7 cellular contexts compared by ENCODE assay signal in genomic region chr11:118928870-118929495, GRCh38. TPM values are rescaled to one million over a fixed set of nuclear protein-coding genes. Genes with fewer than 3 reads are reported as not detected.
DNase-seq lines count a peak whose midpoint lies in the region; ATAC-seq and TF ChIP-seq lines count a peak whose summit lies in the region.

No MANE protein-coding gene starts in this region.

- CTCF ChIA-PET in SK-N-SH (lab: Yijun Ruan, JAX), result interaction anchor here (0.5 to 13.4 kb wide), 20 partner anchors 9 to 266 kb away, joined by 3 to 186 read pairs (median 4); partner anchors contain the start of genes DDX6 and UPK2

- no peaks in the 10 kb centered on the region for H3K36me3 ChIP-seq in SK-N-SH (replicated peaks in 1 of 2; ENCODE audit: control insufficient read depth in 1 of 2, insufficient read depth in 2 of 2, low read length in 1 of 2)

- no peaks in the 10 kb centered on the region for H3K9me2 ChIP-seq in SK-N-SH

- peaks cover 46% of the 10 kb centered on the region for H3K4me1 Mint-ChIP-seq in central memory CD8-positive, alpha-beta T cell

- H2AFZ ChIP-seq in SK-N-SH (ENCODE audit: low read depth), result peak overlapping the region; percentile 71

- peaks cover 52% of the 10 kb centered on the region for H3K36me3 Mint-ChIP-seq in central memory CD8-positive, alpha-beta T cell (ENCODE audit: insufficient read depth)

- peaks cover 9% of the 10 kb centered on the region for H4K20me1 ChIP-seq in SK-N-SH (ENCODE audit: insufficient read depth)

- intact Hi-C loops in left colon (cut with DNase I, micrococcal nuclease), result no loop called here

- peak overlapping the region; percentile 80 to 99 for H3K4me3 ChIP-seq in SK-N-SH (ENCODE audit: low read depth in 2 of 2, low read length in 1 of 2)

- no peaks in the 10 kb centered on the region for H3K27me3 ChIP-seq in SK-N-SH (ENCODE audit: insufficient read depth)

- H3K4me3 Mint-ChIP-seq in central memory CD8-positive, alpha-beta T cell, result peak overlapping the region; percentile 84

- peak overlapping the region; percentile 77 for H3K9ac ChIP-seq in SK-N-SH

- peaks cover 28% of the 10 kb centered on the region for H3K79me2 ChIP-seq in SK-N-SH (ENCODE audit: insufficient read depth)

- H3K4me2 ChIP-seq in SK-N-SH, result peak overlapping the region; percentile 93

- DNase-seq in EH (ENCODE audit: low read depth) (peak; percentile 66), HT-29 (ENCODE audit: low spot score) (peak; percentile 78), SK-N-SH (peak; percentile 80), left colon (peak; percentile 53 to 58)
- DNase-seq in central memory CD8-positive, alpha-beta T cell (ENCODE audit: low spot score in 2 of 2), result no peak
- peak; percentile 75 for DNase-seq in stimulated activated naive CD4-positive, alpha-beta T cell treated with Interleukin-2 at 50 U/mL for 16 hours (lab: John Stamatoyannopoulos, UW)

- H3F3A ChIP-seq in SK-N-SH (replicated peaks; ENCODE audit: insufficient read depth), result peaks cover 39% of the 10 kb centered on the region

- TF ChIP-seq CTCF in SK-N-SH (IDR thresholded peaks at IDR 0.05), result no peak

- WGBS in SK-N-SH (ENCODE audit: low lambda C conversion rate), result 1% methylated on average over 11 of the region's 26 CpGs

- TF ChIP-seq EP300 in SK-N-SH (IDR thresholded peaks at IDR 0.05; ENCODE audit: borderline replicate concordance in 1 of 2, low read depth in 1 of 2, low read length in 1 of 2), result no peak

- no peaks in the 10 kb centered on the region for H3K9me3 Mint-ChIP-seq in central memory CD8-positive, alpha-beta T cell

- ATAC-seq in central memory CD8-positive, alpha-beta T cell (replicated peaks; ENCODE audit: extremely low read depth, poor library complexity, severe bottlenecking), result peak; percentile 1
- ATAC-seq in left colon, result peak; percentile 36
- ATAC-seq in GM19351 (IDR thresholded peaks at IDR 0.05; ENCODE audit: unreplicated experiment), result no peak

- TF ChIP-seq RAD21 in SK-N-SH (IDR thresholded peaks at IDR 0.05; ENCODE audit: low read length), result no peak

- POLR2A ChIA-PET in SK-N-SH (lab: Yijun Ruan, JAX), result interaction anchor here (1.0 to 1.1 kb wide), 2 partner anchors 20 to 21 kb away, joined by 3 to 6 read pairs; no protein-coding TSS in a partner anchor

- H3K27me3 Mint-ChIP-seq in central memory CD8-positive, alpha-beta T cell, result no peaks in the 10 kb centered on the region

- no peaks in the 10 kb centered on the region for H3K9me3 ChIP-seq in SK-N-SH

- H3K27ac Mint-ChIP-seq in central memory CD8-positive, alpha-beta T cell (ENCODE audit: low read depth), result peak overlapping the region; percentile 97

- H3K4me1 ChIP-seq in SK-N-SH (ENCODE audit: control insufficient read depth in 1 of 2, insufficient read depth in 2 of 2, low read depth in 1 of 2, low read length in 1 of 2), result peaks cover 9 to 28% of the 10 kb centered on the region in 2 experiments; a peak in 3 of 4 replicates

- peak overlapping the region; percentile 91 to 93 for H3K27ac ChIP-seq in SK-N-SH (ENCODE audit: low read depth in 2 of 2, low read length in 1 of 2)

TF ChIP-seq in SK-N-SH, 30 proteins besides CTCF, POLR2A, EP300 and RAD21:
- TF ChIP-seq ELF1 (IDR thresholded peaks at IDR 0.05) (0 out of 2 replicates have a peak, but pooled peaks have one; percentile 30), USF2 (IDR thresholded peaks at IDR 0.05; ENCODE audit: borderline replicate concordance, low read depth, low read length) (no peak)

RNA-seq across cellular contexts. Expression of gene BCL9L, which starts 3.3 kb away (rescaled TPM):
- total RNA-seq in HT-29 (2014; rRNA removed; shearing (Covaris generic)), result 77.9 and 94.4 TPM in 2 replicates
- polyA plus RNA-seq in SK-N-SH (2012; rRNA removed), result 4.5 and 12.1 TPM in 2 replicates
- 4.6 and 8.6 TPM in 2 replicates for polyA plus RNA-seq in SK-N-SH (2012; cell fraction: cytosol; rRNA removed)
- 21.7 and 24.0 TPM in 2 replicates for polyA plus RNA-seq in SK-N-SH (2012; cell fraction: nucleus; rRNA removed)
- total RNA-seq in left colon, result 10 to 100 TPM; 36.4 to 36.5 TPM

RNA-seq across cellular contexts. Expression of gene UPK2, which starts 27.1 kb away (rescaled TPM):
- 0.31 TPM in 1 of 2 replicates, not detected in the other for total RNA-seq in HT-29 (2014; rRNA removed; shearing (Covaris generic))
- polyA plus RNA-seq in SK-N-SH (2012; rRNA removed), result 0.15 and 0.21 TPM in 2 replicates
- 0.13 and 0.16 TPM in 2 replicates for polyA plus RNA-seq in SK-N-SH (2012; cell fraction: cytosol; rRNA removed)
- polyA plus RNA-seq in SK-N-SH (2012; cell fraction: nucleus; rRNA removed), result 0.14 and 0.38 TPM in 2 replicates
- not detected for total RNA-seq in left colon

RNA-seq across cellular contexts. Expression of gene FOXR1, which starts 42.6 kb away (rescaled TPM):
- total RNA-seq in HT-29 (2014; rRNA removed; shearing (Covaris generic)), result not detected in 2 replicates
- not detected in 2 replicates for polyA plus RNA-seq in SK-N-SH (2012; rRNA removed)
- not detected in 2 replicates for polyA plus RNA-seq in SK-N-SH (2012; cell fraction: cytosol; rRNA removed)
- polyA plus RNA-seq in SK-N-SH (2012; cell fraction: nucleus; rRNA removed), result not detected in 2 replicates
- total RNA-seq in left colon, result not detected

RNA-seq across cellular contexts. Expression of gene CXCR5, which starts 45.3 kb away (rescaled TPM):
- total RNA-seq in HT-29 (2014; rRNA removed; shearing (Covaris generic)), result not detected in 2 replicates
- polyA plus RNA-seq in SK-N-SH (2012; rRNA removed), result 0.02 TPM in 1 of 2 replicates, not detected in the other
- not detected in 2 replicates for polyA plus RNA-seq in SK-N-SH (2012; cell fraction: cytosol; rRNA removed)
- polyA plus RNA-seq in SK-N-SH (2012; cell fraction: nucleus; rRNA removed), result not detected in 2 replicates
- total RNA-seq in left colon, result under 1 TPM; 0.12 to 0.39 TPM

Comparison
In these comparisons a context has a peak if more than half of its experiments do, and no peak if none do; other contexts are left out.
1. DNase-seq: peak in EH (single experiment), HT-29 (single experiment), SK-N-SH (single experiment), left colon (2 of 2) and stimulated activated naive CD4-positive, alpha-beta T cell treated with Interleukin-2 at 50 U/mL for 16 hours (single experiment); none in central memory CD8-positive, alpha-beta T cell (0 of 2).